1 cellular context compared by ENCODE assay signal in genomic region chr19:52296773-52297600, GRCh38.
TF ChIP-seq lines count a peak whose summit lies in the region.

TSS of gene ZNF480 (plus strand) at chr19:52297169. CDS start at chr19:52300413, 3,244 bp downstream.

TF ChIP-seq in K562, 482 proteins besides CTCF, POLR2A, EP300 and RAD21 (continued from another document and continues in another):
- no peak for TF ChIP-seq THRA (IDR thresholded peaks at IDR 0.05)
- no peak for TF ChIP-seq L3MBTL2 (IDR thresholded peaks at IDR 0.05)
- no peak for TF ChIP-seq FOXK1 (CRISPR knock-in tag; IDR thresholded peaks at IDR 0.05; ENCODE audit: borderline replicate concordance)
- TF ChIP-seq ZFX (CRISPR knock-in tag; IDR thresholded peaks at IDR 0.05), result peak; percentile 48; the same call in 1 of the 2 replicates
- no peak for TF ChIP-seq HOXB6 (CRISPR knock-in tag; IDR thresholded peaks at IDR 0.05; ENCODE audit: borderline replicate concordance)
- peak; percentile 66; the same call in 1 of the 2 replicates for TF ChIP-seq ZBTB40 (IDR thresholded peaks at IDR 0.05)
- TF ChIP-seq ZBTB40 (CRISPR knock-in tag; IDR thresholded peaks at IDR 0.05), result no peak
- no peak for TF ChIP-seq ZHX1 (conservative IDR thresholded peaks at IDR 0.05; ENCODE audit: low read length)
- no peak for TF ChIP-seq MBD2 (IDR thresholded peaks at IDR 0.05; ENCODE audit: borderline replicate concordance, low read depth)
- TF ChIP-seq CREB5 (CRISPR knock-in tag; IDR thresholded peaks at IDR 0.05), result no peak
- no peak for TF ChIP-seq NCOA2 (IDR thresholded peaks at IDR 0.05; ENCODE audit: partially characterized antibody in 2 of 2)
- peak; percentile 89 for TF ChIP-seq ETV1 (tag; conservative IDR thresholded peaks at IDR 0.05; ENCODE audit: low read depth)
- no peak for TF ChIP-seq ZNF589 (CRISPR knock-in tag; IDR thresholded peaks at IDR 0.05; ENCODE audit: low read depth)
- peak; percentile 49; the same call in 1 of the 2 replicates for TF ChIP-seq ESRRA (IDR thresholded peaks at IDR 0.05; ENCODE audit: borderline replicate concordance, low read depth)
- no peak for TF ChIP-seq MED1 (CRISPR knock-in tag; IDR thresholded peaks at IDR 0.05; ENCODE audit: borderline replicate concordance)
- TF ChIP-seq ZNF512 (tag; IDR thresholded peaks at IDR 0.05), result no peak
- TF ChIP-seq HNRNPH1 (optimal IDR thresholded peaks at IDR 0.05; ENCODE audit: low read depth, low read length), result no peak
- TF ChIP-seq ZKSCAN8 (CRISPR knock-in tag; IDR thresholded peaks at IDR 0.05), result no peak
- no peak for TF ChIP-seq ZNF280A (IDR thresholded peaks at IDR 0.05; ENCODE audit: low read depth, partially characterized antibody)
- peak; percentile 88 for TF ChIP-seq EP400 (IDR thresholded peaks at IDR 0.05)
- TF ChIP-seq EGR1 (conservative IDR thresholded peaks at IDR 0.05), result peak; percentile 69
- 0 out of 4 replicates have a peak, but pooled peaks of 1 of the 2 experiments have one; percentile 15 for TF ChIP-seq TEAD1 (CRISPR knock-in tag; IDR thresholded peaks at IDR 0.05)
- peak; percentile 80 for TF ChIP-seq GABPA (tag; conservative IDR thresholded peaks at IDR 0.05; ENCODE audit: low read depth)
- TF ChIP-seq CHD1 (IDR thresholded peaks at IDR 0.05; ENCODE audit: low read length), result peak; percentile 73
- no peak for TF ChIP-seq GATAD2B (IDR thresholded peaks at IDR 0.05; ENCODE audit: borderline replicate concordance)
- no peak for TF ChIP-seq ZNF707 (CRISPR knock-in tag; conservative IDR thresholded peaks at IDR 0.05)
- TF ChIP-seq MYBL2 (IDR thresholded peaks at IDR 0.05; ENCODE audit: low read depth), result no peak
- TF ChIP-seq MYBL2 (CRISPR knock-in tag; IDR thresholded peaks at IDR 0.05; ENCODE audit: borderline replicate concordance), result no peak
- TF ChIP-seq UBTF (IDR thresholded peaks at IDR 0.05; ENCODE audit: borderline replicate concordance in 1 of 2, low read depth in 2 of 2, low read length in 2 of 2), result 0 out of 4 replicates have a peak, but pooled peaks of 1 of the 2 experiments have one; percentile 11
- 0 out of 2 replicates have a peak, but pooled peaks have one; percentile 26 for TF ChIP-seq SMARCE1 (IDR thresholded peaks at IDR 0.05)
- TF ChIP-seq ARID1B (IDR thresholded peaks at IDR 0.05), result no peak
- no peak for TF ChIP-seq HMG20A (CRISPR knock-in tag; conservative IDR thresholded peaks at IDR 0.05)
- peak; percentile 82 for TF ChIP-seq RBFOX2 (IDR thresholded peaks at IDR 0.05; ENCODE audit: low read depth, low read length)
- no peak for TF ChIP-seq PHB2 (IDR thresholded peaks at IDR 0.05; ENCODE audit: low read depth)
- TF ChIP-seq CBX3 (IDR thresholded peaks at IDR 0.05; ENCODE audit: borderline replicate concordance in 1 of 2, low read length in 2 of 2), result no peak
- TF ChIP-seq USF2 (CRISPR knock-in tag; IDR thresholded peaks at IDR 0.05), result no peak
- peak; percentile 78 for TF ChIP-seq PHF20 (IDR thresholded peaks at IDR 0.05; ENCODE audit: partially characterized antibody)
- TF ChIP-seq MXI1 (IDR thresholded peaks at IDR 0.05; ENCODE audit: low read depth, low read length), result 0 out of 2 replicates have a peak, but pooled peaks have one; percentile 9
- TF ChIP-seq GABPB1 (CRISPR knock-in tag; IDR thresholded peaks at IDR 0.05), result 0 out of 2 replicates have a peak, but pooled peaks have one; percentile 30
